Comparison of ENCODE assay signal across 10 cellular contexts in genomic region chr1:223747838-223748335, GRCh38. TPM values are rescaled to one million over a fixed set of nuclear protein-coding genes. Genes with fewer than 3 reads are reported as not detected.
DNase-seq lines count a peak whose midpoint lies in the region; ATAC-seq lines count a peak whose summit lies in the region.
"Had no signal": no experiment of that assay in that cellular context is flagged by ENCODE, and none has a peak within 500 bp of the region (broad histone marks: within the 10 kb centered on the region; RNA-seq: fewer than 3 reads in every experiment).

No MANE protein-coding gene starts in this region.

- ATAC-seq in Right ventricle myocardium inferior: peak; percentile 37
- ATAC-seq in aorta (ENCODE audit: low FRiP score): peak; percentile 4
- ATAC-seq: HCT116 had no signal

- intact Hi-C loops in Right ventricle myocardium inferior (cut with DNase I): loop anchor here (1.0 kb wide), 1 partner anchor 50 kb away; no protein-coding TSS in a partner anchor
- intact Hi-C loops in cardiac septum (cut with DNase I): loop anchor here (2.0 kb wide), 1 partner anchor 49 kb away; no protein-coding TSS in a partner anchor
- intact Hi-C loops in aorta (cut with DNase I): loop anchor here (2.0 kb wide), 3 partner anchors 35 to 51 kb away; partner anchors contain the start of gene CAPN2 (in 1 of the 2)

- H3K4me1 ChIP-seq in aorta (ENCODE audit: control insufficient read depth in 1 of 2, insufficient read depth in 2 of 2, low read length in 2 of 2): no peaks in the 10 kb centered on the region

- no peaks in the 10 kb centered on the region for H3K9me3 ChIP-seq in aorta (ENCODE audit: control insufficient read depth, low read length)

- DNase-seq in Right ventricle myocardium inferior (ENCODE audit: missing footprints) (no peak), cardiac septum (ENCODE audit: low spot score) (no peak), caudate nucleus (lab: John Stamatoyannopoulos, UW) (peak in 3 of 61 donors; percentile 31 to 44 (median 39)), mucosa of gallbladder (ENCODE audit: low spot score) (peak; percentile 69), aorta (no peak), NCI-H1105 treated with DMSO at 0.1 percent for 48 hours (lab: John Stamatoyannopoulos, UW) (no peak), NOMO-1 (lab: John Stamatoyannopoulos, UW; ENCODE audit: unreplicated experiment in 2 of 2) (no peak)
- DNase-seq in activated effector memory CD4-positive, alpha-beta T cell treated with Interleukin-2 at 50 U/mL for 16 hours: no peak
- DNase-seq: NCI-H524 had no signal

- H3K27ac ChIP-seq in caudate nucleus (ENCODE audit: low read depth, low read length) (peak overlapping the region; percentile 78), aorta (ENCODE audit: low read depth in 1 of 2, low read length in 2 of 2) (no peak overlapping the region)

- no peaks in the 10 kb centered on the region for H3K27me3 ChIP-seq in aorta (ENCODE audit: control insufficient read depth in 1 of 2, insufficient read depth in 2 of 2, low read length in 1 of 2)

- H3K36me3 ChIP-seq in aorta (ENCODE audit: control insufficient read depth in 1 of 2, insufficient read depth in 2 of 2, low read length in 1 of 2): peaks cover 6 to 18% of the 10 kb centered on the region in 2 donors

- H3K4me3 ChIP-seq in aorta (ENCODE audit: low read length in 2 of 2): no peak overlapping the region

- 5 to 11% methylated on average over 4 of the region's 4 CpGs for WGBS in aorta, 2 donors

RNA-seq across cellular contexts. Expression of gene CAPN2, which starts 35.5 kb away (rescaled TPM):
- total RNA-seq in Right ventricle myocardium inferior: 85.4 TPM
- 80.0 TPM for total RNA-seq in cardiac septum
- total RNA-seq in mucosa of gallbladder: 431 TPM
- 100 to 1,000 TPM; 208 to 213 TPM for total RNA-seq in aorta
- 100 to 1,000 TPM in 1 of 2 donors, 10 to 100 TPM in 1; 99.8 to 190 TPM for polyA plus RNA-seq in aorta
